24 cellular contexts compared by ENCODE assay signal in the genomic region with DNA sequence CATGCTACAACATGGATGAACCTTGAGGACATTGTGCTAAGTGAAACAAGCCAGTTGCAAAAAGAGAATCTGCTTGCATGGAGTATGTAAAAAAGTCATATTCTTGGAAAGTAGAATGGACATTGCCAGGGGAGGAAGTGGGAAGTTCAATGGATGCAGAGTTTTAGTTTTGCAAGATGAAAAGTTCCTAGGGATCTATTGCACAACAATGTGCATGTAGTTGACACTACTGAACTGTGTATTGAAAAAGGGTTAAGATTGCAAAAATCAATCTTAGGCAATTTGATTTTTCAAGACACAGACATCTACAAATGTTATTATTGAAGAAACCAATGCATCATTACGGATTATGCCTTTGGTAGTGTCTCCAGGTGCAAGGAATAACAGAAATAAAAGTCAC.
"Had no signal": no experiment of that assay in that cellular context is flagged by ENCODE, and none has a peak within 500 bp of the region (broad histone marks: within the 10 kb centered on the region; RNA-seq: fewer than 3 reads in every experiment).

No MANE protein-coding gene starts in this region.

- FAIRE-seq: colon, endothelial cell of umbilical vein, frontal cortex, islet of Langerhans, keratinocyte had no signal

- H2AFZ ChIP-seq: hepatocyte had no signal

- ATAC-seq: foreskin keratinocyte, gastroesophageal sphincter, heart left ventricle, left cardiac atrium, left lung, left ventricle myocardium superior, lower lobe of right lung, mucosa of descending colon had no signal

- H3K27me3 ChIP-seq: dorsolateral prefrontal cortex, esophagus muscularis mucosa, gastroesophageal sphincter, heart left ventricle, hepatocyte, left lung had no signal

- H3K4me3 ChIP-seq: coronary artery, dorsolateral prefrontal cortex, esophagus muscularis mucosa, gastroesophageal sphincter, heart left ventricle, hepatocyte, left lung, lower lobe of right lung, mucosa of descending colon had no signal

- DNase-seq: dermis blood vessel endothelial cell; dorsolateral prefrontal cortex; effector CD4-positive, alpha-beta T cell; effector memory CD4-positive, alpha-beta T cell; foreskin keratinocyte; heart left ventricle; hypothalamus; immature natural killer cell; left cardiac atrium; left lung; left ventricle myocardium superior; lower lobe of right lung; mesenchymal stem cell; mucosa of descending colon; naive B cell had no signal

- H3K4me2 ChIP-seq: hepatocyte had no signal

- H3K79me2 ChIP-seq: hepatocyte had no signal

- H3K36me3 ChIP-seq: esophagus muscularis mucosa, gastroesophageal sphincter, heart left ventricle, left lung, lower lobe of right lung had no signal

- H3K27ac ChIP-seq: coronary artery, dorsolateral prefrontal cortex, esophagus muscularis mucosa, foreskin keratinocyte, gastroesophageal sphincter, heart left ventricle, hepatocyte, left lung, lower lobe of right lung had no signal

- H3K4me1 ChIP-seq: esophagus muscularis mucosa, foreskin keratinocyte, gastroesophageal sphincter, heart left ventricle, left lung, lower lobe of right lung had no signal

- H3K9me3 ChIP-seq: gastroesophageal sphincter, left lung, lower lobe of right lung, mucosa of descending colon had no signal
